ENCODE assay signal across 1 cellular context in genomic region chr9:129998491-129999122, GRCh38.
A peak's percentile ranks its signal among the peaks of the same experiment; 100 is the strongest.
TF ChIP-seq lines count a peak whose summit lies in the region.

No MANE protein-coding gene starts in this region.

TF ChIP-seq in SK-N-SH treated with all-trans-retinoic acid at 6 μM for 48 hours, 23 proteins besides CTCF, POLR2A, EP300 and RAD21:
- TF ChIP-seq PATZ1 (CRISPR knock-in tag; IDR thresholded peaks at IDR 0.05; ENCODE audit: borderline replicate concordance) (no peak), TCF4 (CRISPR knock-in tag; IDR thresholded peaks at IDR 0.05; ENCODE audit: borderline replicate concordance) (peak; percentile 94), TSHZ2 (CRISPR knock-in tag; IDR thresholded peaks at IDR 0.05) (peak; percentile 62; the same call in 1 of the 2 replicates)
